26 cellular contexts compared by ENCODE assay signal in the genomic region with DNA sequence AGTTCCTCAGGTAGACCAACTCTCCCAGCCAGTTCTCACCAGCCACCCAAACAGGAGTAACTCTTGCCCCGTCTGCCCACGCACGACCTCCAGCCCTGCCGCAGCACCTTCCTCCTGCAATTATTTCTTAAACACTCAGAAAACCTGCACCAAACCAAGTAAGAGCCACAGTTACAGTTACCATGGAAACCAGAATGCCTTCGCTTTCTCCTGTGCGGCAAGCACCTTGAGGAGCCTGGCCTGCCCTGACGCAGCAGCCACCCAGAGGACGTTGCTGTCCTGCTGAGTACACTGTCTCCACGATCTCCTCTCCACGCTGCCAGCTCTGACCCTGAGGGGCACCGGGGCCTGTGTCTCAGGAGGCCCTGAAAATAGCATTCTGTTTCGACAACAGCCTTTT.
"Had no signal": no experiment of that assay in that cellular context is flagged by ENCODE, and none has a peak within 500 bp of the region (broad histone marks: within the 10 kb centered on the region; RNA-seq: fewer than 3 reads in every experiment).

No MANE protein-coding gene starts in this region.

- ATAC-seq: gastroesophageal sphincter; left cardiac atrium; left ventricle myocardium superior; psoas muscle; right lobe of liver; stimulated activated effector memory CD8-positive, alpha-beta T cell treated with anti-CD3 and anti-CD28 coated beads, Interleukin-12 subunit alpha, Interleukin-12 subunit beta, amount 100 ng/mL, for 72 hours; stimulated activated naive CD8-positive, alpha-beta T cell treated with anti-CD3 and anti-CD28 coated beads, Interleukin-15, Interleukin-2, amounts not matched to agents 100 U/mL and 50 U/mL, for 24 hours had no signal

- H3K27ac ChIP-seq: dorsolateral prefrontal cortex, epithelial cell of prostate, esophagus muscularis mucosa, gastroesophageal sphincter, neutrophil, psoas muscle, right lobe of liver, suprapubic skin, thyroid gland, uterus had no signal

- H3K27ac Mint-ChIP-seq: naive B cell; nephron; stimulated activated effector memory CD8-positive, alpha-beta T cell treated with anti-CD3 and anti-CD28 coated beads, Interleukin-12 subunit alpha, Interleukin-12 subunit beta, amount 100 ng/mL, for 72 hours; type B pancreatic cell had no signal

- H3K4me3 Mint-ChIP-seq: naive B cell; nephron; stimulated activated effector memory CD8-positive, alpha-beta T cell treated with anti-CD3 and anti-CD28 coated beads, Interleukin-12 subunit alpha, Interleukin-12 subunit beta, amount 100 ng/mL, for 72 hours; type B pancreatic cell had no signal

- H3K27me3 ChIP-seq: dorsolateral prefrontal cortex, gastroesophageal sphincter, neutrophil, right lobe of liver, suprapubic skin, thyroid gland, uterus had no signal

- H3K9me3 ChIP-seq: esophagus muscularis mucosa, gastroesophageal sphincter, neutrophil, psoas muscle, right lobe of liver, suprapubic skin, thyroid gland, uterus had no signal

- H3K36me3 ChIP-seq: esophagus muscularis mucosa, gastroesophageal sphincter, neutrophil, right lobe of liver, suprapubic skin, thyroid gland, uterus had no signal

- H3K4me3 ChIP-seq: dorsolateral prefrontal cortex, esophagus muscularis mucosa, gastroesophageal sphincter, lung, psoas muscle, right lobe of liver, suprapubic skin, thyroid gland, uterus had no signal

- DNase-seq: cortex of kidney; dorsolateral prefrontal cortex; effector memory CD4-positive, alpha-beta T cell; glutamatergic neuron; kidney; left cardiac atrium; left ventricle myocardium superior; mesenchymal stem cell; naive B cell; retina; right lobe of liver; stimulated activated CD4-positive, alpha-beta T cell treated with anti-CD3 and anti-CD28 coated beads, Interleukin-4, amount 100 ng/mL, for 1 hour; stimulated activated CD8-positive, alpha-beta memory T cell treated with anti-CD3 and anti-CD28 coated beads, Interleukin-4, amount 100 ng/mL, for 48 hours; stimulated activated naive CD8-positive, alpha-beta T cell treated with anti-CD3 and anti-CD28 coated beads, Interleukin-15, Interleukin-2, amounts not matched to agents 100 U/mL and 50 U/mL, for 24 hours; thyroid gland; uterus had no signal

- H3K4me1 ChIP-seq: esophagus muscularis mucosa, gastroesophageal sphincter, psoas muscle, right lobe of liver, suprapubic skin, thyroid gland, uterus had no signal

- H3K27me3 Mint-ChIP-seq: type B pancreatic cell had no signal

- H3K4me1 Mint-ChIP-seq: naive B cell; nephron; stimulated activated effector memory CD8-positive, alpha-beta T cell treated with anti-CD3 and anti-CD28 coated beads, Interleukin-12 subunit alpha, Interleukin-12 subunit beta, amount 100 ng/mL, for 72 hours had no signal

- H3K36me3 Mint-ChIP-seq: naive B cell; stimulated activated effector memory CD8-positive, alpha-beta T cell treated with anti-CD3 and anti-CD28 coated beads, Interleukin-12 subunit alpha, Interleukin-12 subunit beta, amount 100 ng/mL, for 72 hours; type B pancreatic cell had no signal

- H3K9me3 Mint-ChIP-seq: nephron; stimulated activated effector memory CD8-positive, alpha-beta T cell treated with anti-CD3 and anti-CD28 coated beads, Interleukin-12 subunit alpha, Interleukin-12 subunit beta, amount 100 ng/mL, for 72 hours; type B pancreatic cell had no signal
